ENCODE assay signal across 3 cellular contexts in the genomic region with DNA sequence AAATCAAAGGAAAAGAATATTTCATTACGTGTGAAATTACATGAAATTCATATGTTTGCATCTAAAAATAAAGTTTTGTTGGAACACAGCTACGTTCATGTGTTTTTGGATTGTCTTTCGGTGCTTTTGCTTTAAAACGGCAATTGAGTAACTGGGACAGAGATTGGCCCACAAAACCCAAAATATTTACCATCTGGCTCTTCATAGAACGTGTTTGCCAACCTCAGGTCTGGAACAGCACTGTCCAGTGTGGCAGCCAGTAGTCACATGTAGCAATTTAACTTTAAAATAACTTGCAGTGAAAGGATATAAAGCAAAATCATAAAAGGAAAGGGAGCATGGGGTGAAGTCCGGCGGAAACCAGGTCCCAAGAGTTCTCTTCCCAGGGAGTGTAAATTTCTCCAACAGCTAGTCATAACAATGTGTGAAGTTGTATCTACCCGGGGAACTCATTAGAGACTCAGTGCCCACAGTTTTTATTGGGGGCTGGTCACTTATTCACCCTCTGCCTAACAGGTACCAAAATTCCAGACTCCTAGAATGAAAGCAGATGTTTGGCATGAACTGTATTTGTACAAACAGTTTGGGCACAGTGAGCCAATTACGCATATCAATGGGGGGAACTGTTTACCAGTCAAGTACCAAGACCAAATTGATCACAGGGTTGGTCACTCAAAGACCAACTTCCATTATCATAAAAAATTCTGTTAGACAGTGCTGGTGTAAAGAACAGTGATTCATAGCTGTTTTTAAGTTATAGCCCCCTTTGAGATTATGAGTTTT.
A peak's percentile ranks its signal among the peaks of the same experiment; 100 is the strongest.
TF ChIP-seq lines count a peak whose summit lies in the region.

No MANE protein-coding gene starts in this region.

TF ChIP-seq in liver, 16 proteins besides CTCF, POLR2A, EP300 and RAD21 (continued from another document):
- TF ChIP-seq RXRA (IDR thresholded peaks at IDR 0.05) (peak in 1 of 2 donors; percentile 29), HNF4G (IDR thresholded peaks at IDR 0.05) (no peak), YY1 (IDR thresholded peaks at IDR 0.05) (peak; percentile 26), JUND (IDR thresholded peaks at IDR 0.05) (no peak), FOXA2 (IDR thresholded peaks at IDR 0.05) (peak; percentile 23), GABPA (IDR thresholded peaks at IDR 0.05 in 1 of 2, conservative IDR thresholded peaks at IDR 0.05 in 1 of 2) (peak in 1 of 2 donors; percentile 42), HNF4A (conservative IDR thresholded peaks at IDR 0.05) (peak in 1 of 2 donors; percentile 45), EGR1 (IDR thresholded peaks at IDR 0.05; ENCODE audit: low read depth in 2 of 2) (no peak), FOXA1 (IDR thresholded peaks at IDR 0.05) (no peak), NR2F2 (IDR thresholded peaks at IDR 0.05) (no peak), SP1 (IDR thresholded peaks at IDR 0.05) (peak; percentile 7)
- TF ChIP-seq, protein P1, sequence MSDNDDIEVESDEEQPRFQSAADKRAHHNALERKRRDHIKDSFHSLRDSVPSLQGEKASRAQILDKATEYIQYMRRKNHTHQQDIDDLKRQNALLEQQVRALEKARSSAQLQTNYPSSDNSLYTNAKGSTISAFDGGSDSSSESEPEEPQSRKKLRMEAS (IDR thresholded peaks at IDR 0.05) = peak; percentile 73
- TF ChIP-seq, protein P2, sequence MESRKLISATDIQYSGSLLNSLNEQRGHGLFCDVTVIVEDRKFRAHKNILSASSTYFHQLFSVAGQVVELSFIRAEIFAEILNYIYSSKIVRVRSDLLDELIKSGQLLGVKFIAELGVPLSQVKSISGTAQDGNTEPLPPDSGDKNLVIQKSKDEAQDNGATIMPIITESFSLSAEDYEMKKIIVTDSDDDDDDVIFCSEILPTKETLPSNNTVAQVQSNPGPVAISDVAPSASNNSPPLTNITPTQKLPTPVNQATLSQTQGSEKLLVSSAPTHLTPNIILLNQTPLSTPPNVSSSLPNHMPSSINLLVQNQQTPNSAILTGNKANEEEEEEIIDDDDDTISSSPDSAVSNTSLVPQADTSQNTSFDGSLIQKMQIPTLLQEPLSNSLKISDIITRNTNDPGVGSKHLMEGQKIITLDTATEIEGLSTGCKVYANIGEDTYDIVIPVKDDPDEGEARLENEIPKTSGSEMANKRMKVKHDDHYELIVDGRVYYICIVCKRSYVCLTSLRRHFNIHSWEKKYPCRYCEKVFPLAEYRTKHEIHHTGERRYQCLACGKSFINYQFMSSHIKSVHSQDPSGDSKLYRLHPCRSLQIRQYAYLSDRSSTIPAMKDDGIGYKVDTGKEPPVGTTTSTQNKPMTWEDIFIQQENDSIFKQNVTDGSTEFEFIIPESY (IDR thresholded peaks at IDR 0.05) = peak; percentile 30
- TF ChIP-seq, protein P3, sequence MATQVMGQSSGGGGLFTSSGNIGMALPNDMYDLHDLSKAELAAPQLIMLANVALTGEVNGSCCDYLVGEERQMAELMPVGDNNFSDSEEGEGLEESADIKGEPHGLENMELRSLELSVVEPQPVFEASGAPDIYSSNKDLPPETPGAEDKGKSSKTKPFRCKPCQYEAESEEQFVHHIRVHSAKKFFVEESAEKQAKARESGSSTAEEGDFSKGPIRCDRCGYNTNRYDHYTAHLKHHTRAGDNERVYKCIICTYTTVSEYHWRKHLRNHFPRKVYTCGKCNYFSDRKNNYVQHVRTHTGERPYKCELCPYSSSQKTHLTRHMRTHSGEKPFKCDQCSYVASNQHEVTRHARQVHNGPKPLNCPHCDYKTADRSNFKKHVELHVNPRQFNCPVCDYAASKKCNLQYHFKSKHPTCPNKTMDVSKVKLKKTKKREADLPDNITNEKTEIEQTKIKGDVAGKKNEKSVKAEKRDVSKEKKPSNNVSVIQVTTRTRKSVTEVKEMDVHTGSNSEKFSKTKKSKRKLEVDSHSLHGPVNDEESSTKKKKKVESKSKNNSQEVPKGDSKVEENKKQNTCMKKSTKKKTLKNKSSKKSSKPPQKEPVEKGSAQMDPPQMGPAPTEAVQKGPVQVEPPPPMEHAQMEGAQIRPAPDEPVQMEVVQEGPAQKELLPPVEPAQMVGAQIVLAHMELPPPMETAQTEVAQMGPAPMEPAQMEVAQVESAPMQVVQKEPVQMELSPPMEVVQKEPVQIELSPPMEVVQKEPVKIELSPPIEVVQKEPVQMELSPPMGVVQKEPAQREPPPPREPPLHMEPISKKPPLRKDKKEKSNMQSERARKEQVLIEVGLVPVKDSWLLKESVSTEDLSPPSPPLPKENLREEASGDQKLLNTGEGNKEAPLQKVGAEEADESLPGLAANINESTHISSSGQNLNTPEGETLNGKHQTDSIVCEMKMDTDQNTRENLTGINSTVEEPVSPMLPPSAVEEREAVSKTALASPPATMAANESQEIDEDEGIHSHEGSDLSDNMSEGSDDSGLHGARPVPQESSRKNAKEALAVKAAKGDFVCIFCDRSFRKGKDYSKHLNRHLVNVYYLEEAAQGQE (IDR thresholded peaks at IDR 0.05) = peak; percentile 35
- TF ChIP-seq, protein P4, sequence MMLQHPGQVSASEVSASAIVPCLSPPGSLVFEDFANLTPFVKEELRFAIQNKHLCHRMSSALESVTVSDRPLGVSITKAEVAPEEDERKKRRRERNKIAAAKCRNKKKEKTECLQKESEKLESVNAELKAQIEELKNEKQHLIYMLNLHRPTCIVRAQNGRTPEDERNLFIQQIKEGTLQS (IDR thresholded peaks at IDR 0.05) = no peak

TF ChIP-seq in HepG2, 621 proteins besides CTCF, POLR2A, EP300 and RAD21:
- TF ChIP-seq ZNF563 (CRISPR knock-in tag; IDR thresholded peaks at IDR 0.05) (no peak), PHF20 (CRISPR knock-in tag; IDR thresholded peaks at IDR 0.05) (no peak), KDM5B (CRISPR knock-in tag; IDR thresholded peaks at IDR 0.05; ENCODE audit: borderline replicate concordance) (no peak), ZNF746 (CRISPR knock-in tag; IDR thresholded peaks at IDR 0.05) (no peak), ZNF44 (CRISPR knock-in tag; IDR thresholded peaks at IDR 0.05) (no peak), ZSCAN12 (CRISPR knock-in tag; IDR thresholded peaks at IDR 0.05) (no peak), HNF4A (CRISPR knock-in tag; IDR thresholded peaks at IDR 0.05) (no peak), REPIN1 (CRISPR knock-in tag; IDR thresholded peaks at IDR 0.05; ENCODE audit: borderline replicate concordance, low read depth) (no peak)

TF ChIP-seq in HEK293, 187 proteins besides CTCF, POLR2A, EP300 and RAD21 (continued from another document):
- no peak for TF ChIP-seq PRDM1 (tag by site-specific recombination; IDR thresholded peaks at IDR 0.05)
- no peak for TF ChIP-seq ZNF302 (tag by site-specific recombination; IDR thresholded peaks at IDR 0.05; ENCODE audit: low read depth)
